Comparison of ENCODE assay signal across 17 cellular contexts in the genomic region with DNA sequence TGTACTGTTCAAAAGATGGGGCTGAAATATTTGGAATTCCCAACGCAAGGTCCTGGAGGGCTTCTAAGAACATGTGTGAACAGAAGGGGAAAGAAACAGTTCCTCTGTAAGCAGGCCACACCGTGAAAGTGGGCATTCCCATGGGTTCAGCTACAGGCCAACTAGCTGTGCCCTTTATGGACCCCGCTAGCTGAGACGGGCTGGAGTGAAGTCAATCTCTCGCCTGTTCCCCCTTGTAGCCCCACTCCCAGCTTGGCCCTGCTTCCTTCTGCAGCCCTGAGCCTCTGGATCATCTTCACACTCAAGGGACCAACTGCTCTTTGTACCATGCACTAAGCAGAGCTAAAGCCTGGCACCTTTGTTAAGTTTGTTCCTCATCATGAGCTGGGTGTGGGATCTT. TPM values are rescaled to one million over a fixed set of nuclear protein-coding genes. Genes with fewer than 3 reads are reported as not detected.
DNase-seq lines count a peak whose midpoint lies in the region; ATAC-seq and TF ChIP-seq lines count a peak whose summit lies in the region.
"Had no signal": no experiment of that assay in that cellular context is flagged by ENCODE, and none has a peak within 500 bp of the region (broad histone marks: within the 10 kb centered on the region; RNA-seq: fewer than 3 reads in every experiment).

No MANE protein-coding gene starts in this region.

- POLR2A ChIA-PET in Panc1 (lab: Charles Lee), result no interaction called here

- TSS peak; percentile 25 for BruUV-seq in Panc1 (replicated peaks; lab: Mats Ljungman, UMichigan)

- H3K27ac ChIP-seq in Panc1 (ENCODE audit: low read length), result no peak overlapping the region
- H3K27ac ChIP-seq: A549; BLaER1 treated with 17β-estradiol and CSF1 and Interleukin-3, amounts not matched to agents 10 nM and 100 nM had no signal

- ATAC-seq in Panc1 (no peak), left lobe of liver (no peak)
- ATAC-seq: A549 had no signal

- peaks cover 95% of the 10 kb centered on the region for H3K36me3 Mint-ChIP-seq in activated T-cell treated with anti-CD3 and anti-CD28 coated beads, Interleukin-2, amount 50 U/mL, for 24 hours (ENCODE audit: low read depth)
- peaks cover 11% of the 10 kb centered on the region for H3K36me3 Mint-ChIP-seq in type B pancreatic cell
- H3K36me3 Mint-ChIP-seq in activated T-helper 1 cell treated with anti-CD3 and anti-CD28 coated beads, Interleukin-12 subunit alpha, Interleukin-12 subunit beta, Interleukin-2, Interleukin-4 antibody, amounts not matched to agents 30 ng/mL and 10 ng/mL and 1 ng/mL, durations not matched to agents 14 hours and 24 hours and 36 hours (ENCODE audit: low read depth), result peaks cover 50% of the 10 kb centered on the region

- no peaks in the 10 kb centered on the region for H3K9me3 Mint-ChIP-seq in activated T-cell treated with anti-CD3 and anti-CD28 coated beads, Interleukin-2, amount 50 U/mL, for 24 hours
- H3K9me3 Mint-ChIP-seq in type B pancreatic cell, result no peaks in the 10 kb centered on the region
- no peaks in the 10 kb centered on the region for H3K9me3 Mint-ChIP-seq in activated T-helper 1 cell treated with anti-CD3 and anti-CD28 coated beads, Interleukin-12 subunit alpha, Interleukin-12 subunit beta, Interleukin-2, Interleukin-4 antibody, amounts not matched to agents 30 ng/mL and 10 ng/mL and 1 ng/mL, durations not matched to agents 14 hours and 24 hours and 36 hours

- no peaks in the 10 kb centered on the region for H3K27me3 Mint-ChIP-seq in activated T-cell treated with anti-CD3 and anti-CD28 coated beads, Interleukin-2, amount 50 U/mL, for 24 hours
- H3K27me3 Mint-ChIP-seq in type B pancreatic cell, result no peaks in the 10 kb centered on the region
- no peaks in the 10 kb centered on the region for H3K27me3 Mint-ChIP-seq in activated T-helper 1 cell treated with anti-CD3 and anti-CD28 coated beads, Interleukin-12 subunit alpha, Interleukin-12 subunit beta, Interleukin-2, Interleukin-4 antibody, amounts not matched to agents 30 ng/mL and 10 ng/mL and 1 ng/mL, durations not matched to agents 14 hours and 24 hours and 36 hours (ENCODE audit: insufficient read depth)

- H3K36me3 ChIP-seq in Panc1 (ENCODE audit: control insufficient read depth, insufficient read depth, low read length), result peaks cover 32% of the 10 kb centered on the region

- CTCF ChIA-PET in Panc1 (lab: Charles Lee), result no interaction called here

- no peak overlapping the region for H3K4me3 ChIP-seq in Panc1 (ENCODE audit: low read depth in 2 of 2, low read length in 2 of 2)
- H3K4me3 ChIP-seq: A549; BLaER1 treated with 17β-estradiol and CSF1 and Interleukin-3, amounts not matched to agents 10 nM and 100 nM had no signal

- no peaks in the 10 kb centered on the region for H3K4me1 ChIP-seq in Panc1 (ENCODE audit: control insufficient read depth, insufficient read depth, low read length)
- H3K4me1 ChIP-seq: A549 had no signal

- no peaks in the 10 kb centered on the region for H3K4me1 Mint-ChIP-seq in activated T-cell treated with anti-CD3 and anti-CD28 coated beads, Interleukin-2, amount 50 U/mL, for 24 hours (ENCODE audit: low read depth)
- no peaks in the 10 kb centered on the region for H3K4me1 Mint-ChIP-seq in type B pancreatic cell (ENCODE audit: unreplicated experiment)
- no peaks in the 10 kb centered on the region for H3K4me1 Mint-ChIP-seq in activated T-helper 1 cell treated with anti-CD3 and anti-CD28 coated beads, Interleukin-12 subunit alpha, Interleukin-12 subunit beta, Interleukin-2, Interleukin-4 antibody, amounts not matched to agents 30 ng/mL and 10 ng/mL and 1 ng/mL, durations not matched to agents 14 hours and 24 hours and 36 hours (ENCODE audit: low read depth)

- no peaks in the 10 kb centered on the region for H3K9me3 ChIP-seq in Panc1 (ENCODE audit: control insufficient read depth, insufficient read depth, low read depth, low read length)
- H3K9me3 ChIP-seq: A549; BLaER1 treated with 17β-estradiol and CSF1 and Interleukin-3, amounts not matched to agents 10 nM and 100 nM had no signal

- intact Hi-C loops in Panc1 (cut with micrococcal nuclease; ENCODE audit: unreplicated experiment), result no loop called here
- intact Hi-C loops in activated T-helper 1 cell treated with anti-CD3 and anti-CD28 coated beads, Interleukin-12 subunit alpha, Interleukin-12 subunit beta, Interleukin-2, Interleukin-4 antibody, amounts not matched to agents 30 ng/mL and 10 ng/mL and 1 ng/mL, durations not matched to agents 14 hours and 24 hours and 36 hours (cut with micrococcal nuclease), result no loop called here

- H3K27ac Mint-ChIP-seq in activated T-cell treated with anti-CD3 and anti-CD28 coated beads, Interleukin-2, amount 50 U/mL, for 24 hours, result no peak overlapping the region
- H3K27ac Mint-ChIP-seq in type B pancreatic cell, result no peak overlapping the region
- H3K27ac Mint-ChIP-seq in activated T-helper 1 cell treated with anti-CD3 and anti-CD28 coated beads, Interleukin-12 subunit alpha, Interleukin-12 subunit beta, Interleukin-2, Interleukin-4 antibody, amounts not matched to agents 30 ng/mL and 10 ng/mL and 1 ng/mL, durations not matched to agents 14 hours and 24 hours and 36 hours, result no peak overlapping the region

- in situ Hi-C loops in Panc1 (cut with HindIII; ENCODE audit: low pct_unique_long_range_greater_than_20kb, low sequenced_read_pairs) (no loop called here), GM13977 (cut with MboI; ENCODE audit: low pct_unique_long_range_greater_than_20kb, low sequenced_read_pairs, unreplicated experiment) (no loop called here)

- H3K27me3 ChIP-seq in Panc1 (ENCODE audit: control insufficient read depth, insufficient read depth, low read length), result no peaks in the 10 kb centered on the region
- H3K27me3 ChIP-seq: BLaER1 treated with 17β-estradiol and CSF1 and Interleukin-3, amounts not matched to agents 10 nM and 100 nM had no signal

- TF ChIP-seq CTCF in Panc1 (IDR thresholded peaks at IDR 0.05), result no peak
- no peak for TF ChIP-seq CTCF in type B pancreatic cell (conservative IDR thresholded peaks at IDR 0.05)
- no peak for TF ChIP-seq CTCF in GM13977 (IDR thresholded peaks at IDR 0.05; ENCODE audit: extremely low read depth, insufficient read depth, missing control alignments)

- no peak overlapping the region for H3K4me3 Mint-ChIP-seq in activated T-cell treated with anti-CD3 and anti-CD28 coated beads, Interleukin-2, amount 50 U/mL, for 24 hours
- H3K4me3 Mint-ChIP-seq in type B pancreatic cell, result no peak overlapping the region
- H3K4me3 Mint-ChIP-seq in activated T-helper 1 cell treated with anti-CD3 and anti-CD28 coated beads, Interleukin-12 subunit alpha, Interleukin-12 subunit beta, Interleukin-2, Interleukin-4 antibody, amounts not matched to agents 30 ng/mL and 10 ng/mL and 1 ng/mL, durations not matched to agents 14 hours and 24 hours and 36 hours, result no peak overlapping the region

- DNase-seq in activated T-cell treated with anti-CD3 and anti-CD28 coated beads, Interleukin-2, amount 50 U/mL, for 24 hours, result peak; percentile 7
- DNase-seq in activated T-cell treated with anti-CD3 and anti-CD28 coated beads for 4 hours (no peak), Panc1 (ENCODE audit: low read depth, low spot score) (no peak), left lobe of liver (ENCODE audit: low spot score) (peak; percentile 34), type B pancreatic cell (ENCODE audit: extremely low spot score, unreplicated experiment) (peak; percentile 48), GM13977 (ENCODE audit: low spot score) (no peak)
- no peak for DNase-seq in activated T-helper 1 cell treated with anti-CD3 and anti-CD28 coated beads, Interleukin-12 subunit alpha, Interleukin-12 subunit beta, Interleukin-2, Interleukin-4 antibody, amounts not matched to agents 30 ng/mL and 10 ng/mL and 1 ng/mL, durations not matched to agents 14 hours and 24 hours and 36 hours (ENCODE audit: low spot score)
- DNase-seq: KBM-7; NCI-H1105 treated with DMSO at 0.1 percent for 48 hours; NCI-H1694; NCI-H2081 treated with DMSO at 0.1 percent for 48 hours; NCI-H510A; NCI-H748 treated with DMSO at 0.1 percent for 48 hours; NK-92 treated with Interleukin-12 subunit alpha and Interleukin-12 subunit beta, amount 100 ng/mL, for 24 hours; Right ventricle myocardium superior had no signal

RNA-seq across cellular contexts. Expression of a gene that starts 55.4 kb away (rescaled TPM):
- 62.6 TPM for total RNA-seq in Panc1 (2021; ENCODE audit: unreplicated experiment)
- polyA plus RNA-seq in Panc1 (2012; ENCODE audit: insufficient read length), result 76.1 TPM
- 12.1 TPM for total RNA-seq in left lobe of liver
- total RNA-seq in type B pancreatic cell (ENCODE audit: low replicate concordance), result 54.9 and 57.6 TPM in 2 replicates
- 69.7 and 74.6 TPM in 2 replicates for total RNA-seq in activated T-helper 1 cell treated with anti-CD3 and anti-CD28 coated beads, Interleukin-12 subunit alpha, Interleukin-12 subunit beta, Interleukin-2, Interleukin-4 antibody, amounts not matched to agents 30 ng/mL and 10 ng/mL and 1 ng/mL, durations not matched to agents 14 hours and 24 hours and 36 hours

RNA-seq across cellular contexts. Expression of a gene that starts 55.7 kb away (rescaled TPM):
- total RNA-seq in Panc1 (2021; ENCODE audit: unreplicated experiment) (93.9 TPM), left lobe of liver (44.9 TPM), type B pancreatic cell (ENCODE audit: low replicate concordance) (116 and 155 TPM in 2 replicates)
- polyA plus RNA-seq in Panc1 (2012; ENCODE audit: insufficient read length), result 50.7 TPM
- 164 and 165 TPM in 2 replicates for total RNA-seq in activated T-helper 1 cell treated with anti-CD3 and anti-CD28 coated beads, Interleukin-12 subunit alpha, Interleukin-12 subunit beta, Interleukin-2, Interleukin-4 antibody, amounts not matched to agents 30 ng/mL and 10 ng/mL and 1 ng/mL, durations not matched to agents 14 hours and 24 hours and 36 hours

Comparison
In these comparisons a context has a peak if more than half of its experiments do, and no peak if none do; other contexts are left out.
1. DNase-seq: peak in activated T-cell treated with anti-CD3 and anti-CD28 coated beads, Interleukin-2, amount 50 U/mL, for 24 hours (single experiment), left lobe of liver (single experiment) and type B pancreatic cell (single experiment); none in activated T-cell treated with anti-CD3 and anti-CD28 coated beads for 4 hours (single experiment), Panc1 (single experiment), GM13977 (single experiment) and activated T-helper 1 cell treated with anti-CD3 and anti-CD28 coated beads, Interleukin-12 subunit alpha, Interleukin-12 subunit beta, Interleukin-2, Interleukin-4 antibody, amounts not matched to agents 30 ng/mL and 10 ng/mL and 1 ng/mL, durations not matched to agents 14 hours and 24 hours and 36 hours (single experiment).